Comparison of ENCODE assay signal across 10 cellular contexts in the genomic region with DNA sequence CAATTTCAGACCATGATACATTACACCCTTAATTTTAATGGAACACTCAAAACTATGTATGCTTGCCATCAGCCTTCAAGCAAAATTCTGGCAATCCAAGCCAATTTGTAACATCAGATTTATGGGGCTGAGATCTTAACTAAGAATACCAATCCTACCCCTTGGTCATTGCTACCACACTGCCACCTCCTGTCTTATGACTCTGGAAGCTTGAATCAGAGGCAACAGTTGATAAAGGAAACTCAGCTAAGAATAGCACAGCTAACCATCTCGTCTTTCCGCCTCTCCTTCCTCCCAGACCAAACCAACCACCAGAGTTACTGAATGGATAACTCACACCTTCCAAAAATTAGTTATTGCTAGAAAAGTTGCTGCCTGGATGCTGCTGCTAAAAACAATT. TPM values are rescaled to one million over a fixed set of nuclear protein-coding genes. Genes with fewer than 3 reads are reported as not detected.
A peak's percentile ranks its signal among the peaks of the same experiment; 100 is the strongest.
DNase-seq lines count a peak whose midpoint lies in the region; ATAC-seq and TF ChIP-seq lines count a peak whose summit lies in the region.
"Had no signal": no experiment of that assay in that cellular context is flagged by ENCODE, and none has a peak within 500 bp of the region (broad histone marks: within the 10 kb centered on the region; RNA-seq: fewer than 3 reads in every experiment).

No MANE protein-coding gene starts in this region.

- POLR2A ChIA-PET in OCI-LY7 (lab: Charles Lee) = interaction anchor here (0.6 to 3.1 kb wide), 12 partner anchors 10 to 569 kb away, joined by 3 to 12 read pairs (median 4); no protein-coding TSS in a partner anchor

- H3K36me3 ChIP-seq in OCI-LY7 (ENCODE audit: insufficient read depth, low read length) = peaks cover 32% of the 10 kb centered on the region
- H3K36me3 ChIP-seq: adrenal gland had no signal

- TF ChIP-seq CTCF in OCI-LY7 (conservative IDR thresholded peaks at IDR 0.05; ENCODE audit: low read length) (peak; percentile 61), fibroblast of mammary gland (conservative IDR thresholded peaks at IDR 0.05; ENCODE audit: control insufficient read depth, insufficient read depth, low read depth, low read length) (peak; percentile 47)

- H3K36me3 Mint-ChIP-seq in effector memory CD8-positive, alpha-beta T cell (ENCODE audit: insufficient read depth) = no peaks in the 10 kb centered on the region

- H3K9me2 ChIP-seq in OCI-LY7 (ENCODE audit: insufficient read depth, low read length) = no peaks in the 10 kb centered on the region

- H3K4me1 Mint-ChIP-seq in effector memory CD8-positive, alpha-beta T cell (ENCODE audit: low read depth in 2 of 2) = peaks cover under 1 to 3% of the 10 kb centered on the region in 2 donors

- peaks cover 48% of the 10 kb centered on the region for H3K4me1 ChIP-seq in OCI-LY7 (ENCODE audit: insufficient read depth, low read length, poor library complexity, severe bottlenecking)

- H3K27me3 Mint-ChIP-seq in effector memory CD8-positive, alpha-beta T cell = peaks cover 64 to 76% of the 10 kb centered on the region in 2 donors

- H3K9me3 ChIP-seq in OCI-LY7 (ENCODE audit: low read length) = no peaks in the 10 kb centered on the region
- H3K9me3 ChIP-seq: adrenal gland had no signal

- H3K79me2 ChIP-seq in OCI-LY7 (ENCODE audit: insufficient read depth, low read depth, low read length) = peaks cover 74% of the 10 kb centered on the region; the same call in 1 of the 2 replicates

- peak overlapping the region; percentile 59 for H3K4me2 ChIP-seq in OCI-LY7 (ENCODE audit: low read length)

- H3K9me3 Mint-ChIP-seq in effector memory CD8-positive, alpha-beta T cell = no peaks in the 10 kb centered on the region

- H4K20me1 ChIP-seq in OCI-LY7 (ENCODE audit: insufficient read depth, low read length) = peaks cover 23% of the 10 kb centered on the region

- no peak overlapping the region for H2AFZ ChIP-seq in OCI-LY7 (ENCODE audit: low read length)

- no peak for ATAC-seq in effector memory CD8-positive, alpha-beta T cell (replicated peaks)
- no peak for ATAC-seq in HG02610 (IDR thresholded peaks at IDR 0.05; ENCODE audit: unreplicated experiment)

- DNase-seq in NCI-H2196 (lab: John Stamatoyannopoulos, UW; ENCODE audit: unreplicated experiment) (peak; percentile 41), NCI-H2196 treated with DMSO at 0.1 percent for 48 hours (lab: John Stamatoyannopoulos, UW; ENCODE audit: unreplicated experiment) (no peak), OCI-LY7 (ENCODE audit: low spot score) (peak; percentile 33), fibroblast of mammary gland (ENCODE audit: low read depth) (peak; percentile 59), pulmonary artery endothelial cell (ENCODE audit: low read depth, low spot score) (peak; percentile 27), NCI-H146 treated with DMSO at 0.1 percent for 48 hours (lab: John Stamatoyannopoulos, UW; ENCODE audit: unreplicated experiment) (no peak)
- no peak for DNase-seq in effector memory CD8-positive, alpha-beta T cell

- no peak overlapping the region for H3K27ac ChIP-seq in OCI-LY7 (ENCODE audit: low read depth, low read length, poor library complexity, severe bottlenecking)
- H3K27ac ChIP-seq: adrenal gland, C4-2B had no signal

- BruUV-seq in OCI-LY7 (replicated peaks; lab: Mats Ljungman, UMichigan) = no TSS peak

- intact Hi-C loops in OCI-LY7 (cut with micrococcal nuclease; ENCODE audit: unreplicated experiment) = no loop called here

- CTCF ChIA-PET in OCI-LY7 (lab: Charles Lee; ENCODE audit: unreplicated experiment) = interaction anchor here (0.5 to 1.5 kb wide), 2 partner anchors 105 to 126 kb away, joined by 3 to 7 read pairs; no protein-coding TSS in a partner anchor

- H3K4me3 ChIP-seq in OCI-LY7 (ENCODE audit: low read depth, low read length, poor library complexity, severe bottlenecking) (no peak overlapping the region), fibroblast of mammary gland (ENCODE audit: control insufficient read depth, low read depth, low read length) (no peak overlapping the region)
- H3K4me3 ChIP-seq: adrenal gland had no signal

- H3K4me3 Mint-ChIP-seq in effector memory CD8-positive, alpha-beta T cell = no peak overlapping the region

- H3K27ac Mint-ChIP-seq in effector memory CD8-positive, alpha-beta T cell = no peak overlapping the region

RNA-seq across cellular contexts. Expression of a gene that starts 7.4 kb away (rescaled TPM):
- total RNA-seq in OCI-LY7 (2014; rRNA removed; shearing (Covaris generic)) = 41.1 and 48.7 TPM in 2 replicates
- total RNA-seq in OCI-LY7 (2022) = 94.3 and 108 TPM in 2 replicates
- 58.8 and 81.2 TPM in 2 replicates for total RNA-seq in pulmonary artery endothelial cell

Comparison
In these comparisons a context has a peak if more than half of its experiments do, and no peak if none do; other contexts are left out.
1. DNase-seq: peak in NCI-H2196 (single experiment), OCI-LY7 (single experiment), fibroblast of mammary gland (single experiment) and pulmonary artery endothelial cell (single experiment); none in NCI-H2196 treated with DMSO at 0.1 percent for 48 hours (single experiment), effector memory CD8-positive, alpha-beta T cell (0 of 3) and NCI-H146 treated with DMSO at 0.1 percent for 48 hours (single experiment).